ENCODE assay signal across 12 cellular contexts in the genomic region with DNA sequence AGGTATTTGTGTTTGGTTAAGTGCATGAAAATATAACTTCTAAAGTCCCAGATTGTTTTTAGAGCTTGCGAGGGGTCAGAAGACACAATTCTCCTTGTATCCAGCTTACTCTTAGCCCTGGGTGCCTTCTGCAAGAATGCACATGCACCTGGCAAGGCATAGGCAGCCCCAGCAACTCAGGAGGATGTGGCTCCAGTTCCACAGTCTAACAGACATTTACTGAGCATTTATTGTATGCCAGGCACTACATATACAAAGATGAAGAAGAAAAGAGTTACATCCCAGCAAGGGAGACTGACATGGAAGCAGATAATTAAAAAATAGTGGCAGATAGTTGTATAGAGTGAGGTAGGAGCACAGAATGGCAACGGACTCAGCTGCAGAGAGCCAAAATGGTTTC.
DNase-seq lines count a peak whose midpoint lies in the region; ATAC-seq and TF ChIP-seq lines count a peak whose summit lies in the region.
"Had no signal": no experiment of that assay in that cellular context is flagged by ENCODE, and none has a peak within 500 bp of the region (broad histone marks: within the 10 kb centered on the region; RNA-seq: fewer than 3 reads in every experiment).

No MANE protein-coding gene starts in this region.

- H3K4me2 ChIP-seq in Loucy (ENCODE audit: low read depth, low read length, poor library complexity, severe bottlenecking), result peak overlapping the region; percentile 84

- H3K4me3 ChIP-seq in Loucy (ENCODE audit: low read length, poor library complexity, severe bottlenecking), result peak overlapping the region; percentile 52
- H3K4me3 ChIP-seq: SJCRH30 had no signal

- H2AFZ ChIP-seq in Loucy (ENCODE audit: low read length), result peak overlapping the region; percentile 76

- H3K36me3 ChIP-seq in Loucy (ENCODE audit: insufficient read depth, low read length), result no peaks in the 10 kb centered on the region
- H3K36me3 ChIP-seq: SJCRH30 had no signal

- no peak for DNase-seq in activated T-cell treated with anti-CD3 and anti-CD28 coated beads, Interleukin-2, amount 50 U/mL, for 48 hours
- DNase-seq in retina (no peak), sciatic nerve (ENCODE audit: low spot score) (no peak), SW 1271 (lab: John Stamatoyannopoulos, UW) (no peak)
- DNase-seq: activated effector memory CD4-positive, alpha-beta T cell treated with anti-CD3 and anti-CD28 coated beads, Interleukin-2, amount 50 U/mL, for 16 hours; H7; midbrain; SJCRH30 had no signal

- H3K9ac ChIP-seq in Loucy (ENCODE audit: low read depth, low read length, poor library complexity, severe bottlenecking), result peak overlapping the region; percentile 56

- intact Hi-C loops in sciatic nerve (cut with DNase I), result no loop called here

- H3K9me2 ChIP-seq in Loucy (replicated peaks; ENCODE audit: low read depth, low read length), result no peaks in the 10 kb centered on the region

- TF ChIP-seq CTCF in Loucy (conservative IDR thresholded peaks at IDR 0.05; ENCODE audit: low read length), result no peak

- no peaks in the 10 kb centered on the region for H3K27me3 ChIP-seq in Loucy (ENCODE audit: insufficient read depth, low read length, poor library complexity, severe bottlenecking)
- H3K27me3 ChIP-seq: SJCRH30 had no signal

- H3K79me2 ChIP-seq in Loucy (ENCODE audit: insufficient read depth, low read length), result no peaks in the 10 kb centered on the region

- ATAC-seq in GM18867 (IDR thresholded peaks at IDR 0.05; ENCODE audit: unreplicated experiment) (peak; percentile 31), GM21423 (IDR thresholded peaks at IDR 0.05; ENCODE audit: unreplicated experiment) (peak; percentile 26), HG03039 (IDR thresholded peaks at IDR 0.05; ENCODE audit: unreplicated experiment) (peak; percentile 18), sciatic nerve (no peak)

- H3K4me1 ChIP-seq in Loucy (ENCODE audit: insufficient read depth, low read length, poor library complexity, severe bottlenecking), result peaks cover 46% of the 10 kb centered on the region
- H3K4me1 ChIP-seq: SJCRH30 had no signal

- no peaks in the 10 kb centered on the region for H3F3A ChIP-seq in Loucy (ENCODE audit: low read depth)

- H3K9me3 ChIP-seq in Loucy (ENCODE audit: insufficient read depth, low read depth, low read length), result no peaks in the 10 kb centered on the region
- H3K9me3 ChIP-seq: SJCRH30 had no signal

- no peaks in the 10 kb centered on the region for H4K20me1 ChIP-seq in Loucy (ENCODE audit: insufficient read depth, low read length, poor library complexity, severe bottlenecking)
